In genomic region chr4:101501421-101501820, GRCh38 we compare ENCODE assay signal across 17 cellular contexts.
"Had no signal": no experiment of that assay in that cellular context is flagged by ENCODE, and none has a peak within 500 bp of the region (broad histone marks: within the 10 kb centered on the region; RNA-seq: fewer than 3 reads in every experiment).

No MANE protein-coding gene starts in this region.

- ATAC-seq: effector memory CD8-positive, alpha-beta T cell; naive thymus-derived CD4-positive, alpha-beta T cell; psoas muscle; sciatic nerve; stimulated activated memory B cell treated with anti-CD40 and anti-IgM and Interleukin-4, amounts not matched to agents 10 μg/mL and 1 μg/mL and 100 μg/mL, for 72 hours; upper lobe of right lung had no signal

- H2AFZ ChIP-seq: hepatocyte had no signal

- H3K4me3 ChIP-seq: esophagus squamous epithelium, hepatocyte, psoas muscle, spleen, tibial artery, upper lobe of right lung, vagina had no signal

- H3K4me1 ChIP-seq: esophagus squamous epithelium, psoas muscle, spleen, tibial artery, upper lobe of right lung, vagina had no signal

- H3K9me3 ChIP-seq: esophagus squamous epithelium, psoas muscle, spleen, tibial artery, upper lobe of right lung, vagina had no signal

- H3K27ac ChIP-seq: esophagus squamous epithelium, hepatocyte, psoas muscle, spleen, tibial artery, upper lobe of right lung, vagina had no signal

- H3K4me2 ChIP-seq: hepatocyte had no signal

- DNase-seq: effector memory CD8-positive, alpha-beta T cell; esophagus squamous epithelium; head of caudate nucleus; kidney glomerular epithelial cell; naive thymus-derived CD4-positive, alpha-beta T cell; nephron progenitor cell; psoas muscle; spleen; stimulated activated CD4-positive, alpha-beta T cell treated with anti-CD3 and anti-CD28 coated beads, Interleukin-15, amount 100 ng/mL, for 24 hours; stimulated activated CD4-positive, alpha-beta T cell treated with anti-CD3 and anti-CD28 coated beads, Interleukin-1b, Interleukin-23, amount 100 ng/mL, for 48 hours; stimulated activated CD4-positive, alpha-beta T cell treated with anti-CD3 and anti-CD28 coated beads, Interleukin-4, amount 100 ng/mL, for 24 hours; tibial artery; upper lobe of right lung had no signal

- H3K27me3 ChIP-seq: esophagus squamous epithelium, hepatocyte, spleen, tibial artery, upper lobe of right lung, vagina had no signal

- H3K36me3 ChIP-seq: esophagus squamous epithelium, spleen, tibial artery, upper lobe of right lung, vagina had no signal

- H3K79me2 ChIP-seq: hepatocyte had no signal
